Comparison of ENCODE assay signal across 5 cellular contexts in the genomic region with DNA sequence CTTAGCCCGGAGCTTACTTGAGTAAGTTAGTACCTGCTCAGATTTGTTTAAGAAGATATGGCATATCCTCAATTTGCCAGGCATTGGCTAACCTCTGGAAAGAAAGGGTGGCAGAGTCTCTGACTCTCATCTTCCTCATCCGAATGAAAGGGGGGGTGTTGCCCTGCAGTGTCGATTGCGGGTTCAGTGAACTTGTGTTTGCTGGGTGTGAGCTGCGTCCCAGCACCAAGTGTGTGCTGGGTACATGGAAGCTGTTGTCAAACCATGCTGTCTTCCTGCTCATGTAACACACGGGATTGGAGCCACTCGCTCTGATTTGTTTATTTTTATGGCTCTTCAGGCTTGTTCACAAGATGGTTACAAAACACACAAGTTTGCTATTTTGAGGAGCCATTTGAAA.
"Had no signal": no experiment of that assay in that cellular context is flagged by ENCODE, and none has a peak within 500 bp of the region (broad histone marks: within the 10 kb centered on the region; RNA-seq: fewer than 3 reads in every experiment).

No MANE protein-coding gene starts in this region.

- H3K4me3 Mint-ChIP-seq: GM23338, H9 had no signal

- ATAC-seq: GM23338, K562 had no signal

- DNase-seq: H9, HCEC 1CT, IMR-90 had no signal

- H3K9me3 Mint-ChIP-seq: GM23338, H9 had no signal

- H3K27ac Mint-ChIP-seq: GM23338, H9 had no signal

- H3K4me3 ChIP-seq: GM23338, K562 had no signal
